ENCODE assay signal across 29 cellular contexts in the genomic region with DNA sequence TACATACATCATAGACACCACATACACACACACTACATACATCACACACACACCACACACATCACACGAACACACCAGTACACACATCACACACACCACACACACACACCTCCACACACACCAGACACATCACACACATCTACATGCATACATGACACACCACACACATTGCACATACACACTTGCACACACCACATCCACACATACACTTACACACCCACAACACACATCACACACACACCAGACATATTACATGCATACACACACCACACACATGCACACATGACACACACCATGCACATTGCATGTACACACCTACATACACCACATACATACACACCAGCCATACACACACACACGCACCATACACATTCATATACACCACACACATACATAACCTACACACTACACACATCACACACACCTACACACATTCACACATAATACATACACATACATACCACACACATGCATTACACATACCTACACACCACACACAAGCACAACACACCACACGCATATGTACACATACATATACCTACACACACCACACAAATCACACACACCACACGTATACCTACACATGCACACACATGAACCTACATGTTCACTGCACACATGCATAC.
"Had no signal": no experiment of that assay in that cellular context is flagged by ENCODE, and none has a peak within 500 bp of the region (broad histone marks: within the 10 kb centered on the region; RNA-seq: fewer than 3 reads in every experiment).

No MANE protein-coding gene starts in this region.

- H3K36me3 Mint-ChIP-seq: natural killer cell treated with Interleukin-12 subunit alpha and Interleukin-12 subunit beta and Interleukin-15 and Interleukin-18, amount 100 ng/mL, for 72 hours; stimulated activated effector memory CD8-positive, alpha-beta T cell treated with anti-CD3 and anti-CD28 coated beads, Interleukin-12 subunit alpha, Interleukin-12 subunit beta, amount 100 ng/mL, for 72 hours had no signal

- H3K27ac ChIP-seq: dorsolateral prefrontal cortex, epithelial cell of prostate, foreskin keratinocyte, gastroesophageal sphincter, heart left ventricle, left lung, prostate gland, right atrium auricular region, stomach, testis, tibial artery, upper lobe of right lung, uterus had no signal

- FAIRE-seq: colon, islet of Langerhans had no signal

- H3K9me3 Mint-ChIP-seq: endodermal cell; natural killer cell treated with Interleukin-12 subunit alpha and Interleukin-12 subunit beta and Interleukin-15 and Interleukin-18, amount 100 ng/mL, for 72 hours; neural crest cell; stimulated activated effector memory CD8-positive, alpha-beta T cell treated with anti-CD3 and anti-CD28 coated beads, Interleukin-12 subunit alpha, Interleukin-12 subunit beta, amount 100 ng/mL, for 72 hours had no signal

- H3K4me3 Mint-ChIP-seq: endodermal cell; natural killer cell treated with Interleukin-12 subunit alpha and Interleukin-12 subunit beta and Interleukin-15 and Interleukin-18, amount 100 ng/mL, for 72 hours; neural crest cell; stimulated activated effector memory CD8-positive, alpha-beta T cell treated with anti-CD3 and anti-CD28 coated beads, Interleukin-12 subunit alpha, Interleukin-12 subunit beta, amount 100 ng/mL, for 72 hours had no signal

- H3K4me2 ChIP-seq: smooth muscle cell had no signal

- H3K9me3 ChIP-seq: gastroesophageal sphincter, heart left ventricle, left lung, prostate gland, right atrium auricular region, stomach, testis, tibial artery, upper lobe of right lung, uterus had no signal

- H3K4me3 ChIP-seq: dorsolateral prefrontal cortex, gastroesophageal sphincter, heart left ventricle, left lung, prostate gland, right atrium auricular region, smooth muscle cell, stomach, testis, tibial artery, upper lobe of right lung, uterus had no signal

- ATAC-seq: foreskin keratinocyte; gastroesophageal sphincter; left cardiac atrium; left lung; natural killer cell treated with Interleukin-12 subunit alpha and Interleukin-12 subunit beta and Interleukin-15 and Interleukin-18, amount 100 ng/mL, for 72 hours; sciatic nerve; stimulated activated effector memory CD8-positive, alpha-beta T cell treated with anti-CD3 and anti-CD28 coated beads, Interleukin-12 subunit alpha, Interleukin-12 subunit beta, amount 100 ng/mL, for 72 hours; upper lobe of right lung had no signal

- H3K36me3 ChIP-seq: gastroesophageal sphincter, heart left ventricle, left lung, prostate gland, right atrium auricular region, stomach, tibial artery, upper lobe of right lung, uterus had no signal

- H3K4me1 ChIP-seq: foreskin keratinocyte, gastroesophageal sphincter, heart left ventricle, left lung, prostate gland, right atrium auricular region, stomach, testis, tibial artery, upper lobe of right lung, uterus had no signal

- H3K27me3 Mint-ChIP-seq: natural killer cell treated with Interleukin-12 subunit alpha and Interleukin-12 subunit beta and Interleukin-15 and Interleukin-18, amount 100 ng/mL, for 72 hours had no signal

- H3K27ac Mint-ChIP-seq: endodermal cell; natural killer cell treated with Interleukin-12 subunit alpha and Interleukin-12 subunit beta and Interleukin-15 and Interleukin-18, amount 100 ng/mL, for 72 hours; stimulated activated effector memory CD8-positive, alpha-beta T cell treated with anti-CD3 and anti-CD28 coated beads, Interleukin-12 subunit alpha, Interleukin-12 subunit beta, amount 100 ng/mL, for 72 hours had no signal

- DNase-seq: dorsolateral prefrontal cortex; effector CD8-positive, alpha-beta T cell; foreskin keratinocyte; heart left ventricle; hippocampal formation; left cardiac atrium; left lung; mammary epithelial cell; stimulated activated CD4-positive, alpha-beta T cell treated with anti-CD3 and anti-CD28 coated beads, Interleukin-12 subunit alpha, Interleukin-12 subunit beta, amount 100 ng/mL, for 4 hours; stimulated activated CD4-positive, alpha-beta T cell treated with anti-CD3 and anti-CD28 coated beads, Interleukin-1b, Interleukin-23, amount 100 ng/mL, for 48 hours; stimulated activated CD4-positive, alpha-beta T cell treated with anti-CD3 and anti-CD28 coated beads, Interleukin-4, amount 100 ng/mL, for 24 hours; stimulated activated naive CD4-positive, alpha-beta T cell treated with Interleukin-2 at 50 U/mL for 16 hours; uterus had no signal

- H3K4me1 Mint-ChIP-seq: endodermal cell; neural crest cell; stimulated activated effector memory CD8-positive, alpha-beta T cell treated with anti-CD3 and anti-CD28 coated beads, Interleukin-12 subunit alpha, Interleukin-12 subunit beta, amount 100 ng/mL, for 72 hours had no signal

- H3K27me3 ChIP-seq: dorsolateral prefrontal cortex, foreskin keratinocyte, gastroesophageal sphincter, left lung, right atrium auricular region, stomach, testis, upper lobe of right lung, uterus had no signal
